12 cellular contexts compared by ENCODE assay signal in genomic region chr17:2057130-2057713, GRCh38. TPM values are rescaled to one million over a fixed set of nuclear protein-coding genes. Genes with fewer than 3 reads are reported as not detected.
A peak's percentile ranks its signal among the peaks of the same experiment; 100 is the strongest.
DNase-seq lines count a peak whose midpoint lies in the region; ATAC-seq and TF ChIP-seq lines count a peak whose summit lies in the region.
"Had no signal": no experiment of that assay in that cellular context is flagged by ENCODE, and none has a peak within 500 bp of the region (broad histone marks: within the 10 kb centered on the region; RNA-seq: fewer than 3 reads in every experiment).

No MANE protein-coding gene starts in this region.

- POLR2A ChIA-PET in AG04450 (lab: Yijun Ruan, JAX): interaction anchor here (0.7 to 2.1 kb wide), 4 partner anchors 117 to 279 kb away, joined by 3 to 9 read pairs (median 6); partner anchors contain the start of gene TSR1

- H3K79me2 ChIP-seq in fibroblast of lung (ENCODE audit: control insufficient read depth, insufficient read depth, low read length): peaks cover 67% of the 10 kb centered on the region

- intact Hi-C loops in posterior vena cava (cut with DNase I): loop anchor here in 1 of 2 donors (5.0 kb wide), 1 partner anchor 35 kb away; no protein-coding TSS in a partner anchor

- no peak overlapping the region for H3K4me3 Mint-ChIP-seq in natural killer cell treated with Interleukin-12 subunit alpha and Interleukin-12 subunit beta and Interleukin-15 and Interleukin-18, amount 100 ng/mL, for 72 hours

- no peak overlapping the region for H3K27ac Mint-ChIP-seq in natural killer cell treated with Interleukin-12 subunit alpha and Interleukin-12 subunit beta and Interleukin-15 and Interleukin-18, amount 100 ng/mL, for 72 hours

- H3K4me3 ChIP-seq in AG04450 (ENCODE audit: low read depth, low read length) (peak overlapping the region; percentile 72), HUES48 (ENCODE audit: low read depth, low read length) (peak overlapping the region; percentile 6; the same call in 1 of the 2 replicates), fibroblast of lung (replicated peaks in 1 of 4; ENCODE audit: control extremely low read depth in 1 of 4, insufficient read depth in 1 of 4, low read depth in 3 of 4, low read length in 4 of 4) (peak overlapping the region in 3 of 4 experiments; percentile 28 to 80 (median 43))
- H3K4me3 ChIP-seq: MG63 had no signal

- H3K27me3 ChIP-seq in AG04450 (ENCODE audit: control insufficient read depth, insufficient read depth, low read length) (no peaks in the 10 kb centered on the region), HUES48 (ENCODE audit: control insufficient read depth, insufficient read depth, low read length) (peaks cover 77% of the 10 kb centered on the region), fibroblast of lung (ENCODE audit: control insufficient read depth, insufficient read depth, low read length) (no peaks in the 10 kb centered on the region)
- H3K27me3 ChIP-seq: MG63 had no signal

- peaks cover 4% of the 10 kb centered on the region for H3K36me3 Mint-ChIP-seq in natural killer cell treated with Interleukin-12 subunit alpha and Interleukin-12 subunit beta and Interleukin-15 and Interleukin-18, amount 100 ng/mL, for 72 hours

- no peak for DNase-seq in AG04450 (ENCODE audit: low read depth, low spot score)
- peak in 1 of 2 donors; percentile 35 for DNase-seq in fibroblast of lung (ENCODE audit: low read depth in 2 of 2)
- peak; percentile 84 for DNase-seq in posterior vena cava (ENCODE audit: low spot score)
- DNase-seq in natural killer cell treated with Interleukin-12 subunit alpha and Interleukin-12 subunit beta and Interleukin-15 and Interleukin-18, amount 100 ng/mL, for 72 hours (ENCODE audit: low spot score): no peak
- no peak for DNase-seq in SIG-M5 treated with dmso at 0.1 percent for 504 hours (lab: John Stamatoyannopoulos, UW; ENCODE audit: unreplicated experiment)
- DNase-seq in DMS114 treated with DMSO at 0.1 percent for 48 hours (lab: John Stamatoyannopoulos, UW; ENCODE audit: unreplicated experiment): no peak
- DNase-seq: anterior cingulate cortex, MG63, NCI-H510A had no signal

- no peaks in the 10 kb centered on the region for H3K9me3 Mint-ChIP-seq in natural killer cell treated with Interleukin-12 subunit alpha and Interleukin-12 subunit beta and Interleukin-15 and Interleukin-18, amount 100 ng/mL, for 72 hours
- H3K9me3 Mint-ChIP-seq: activated CD8-positive, alpha-beta T cell treated with anti-CD3 and anti-CD28 coated beads for 36 hours had no signal

- no peaks in the 10 kb centered on the region for H3K27me3 Mint-ChIP-seq in natural killer cell treated with Interleukin-12 subunit alpha and Interleukin-12 subunit beta and Interleukin-15 and Interleukin-18, amount 100 ng/mL, for 72 hours
- H3K27me3 Mint-ChIP-seq: activated CD8-positive, alpha-beta T cell treated with anti-CD3 and anti-CD28 coated beads for 36 hours had no signal

- no peak overlapping the region for H2AFZ ChIP-seq in fibroblast of lung (ENCODE audit: low read length)

- peaks cover 11% of the 10 kb centered on the region for H3K4me1 ChIP-seq in HUES48 (ENCODE audit: control insufficient read depth, insufficient read depth, low read length)
- H3K4me1 ChIP-seq in fibroblast of lung (ENCODE audit: control insufficient read depth, extremely low read depth, insufficient read depth, low read length): peaks cover 28% of the 10 kb centered on the region

- H3K36me3 ChIP-seq in HUES48 (ENCODE audit: control insufficient read depth, insufficient read depth, low read length): no peaks in the 10 kb centered on the region
- H3K36me3 ChIP-seq in fibroblast of lung (ENCODE audit: control insufficient read depth, insufficient read depth, low read length): peaks cover 34% of the 10 kb centered on the region
- H3K36me3 ChIP-seq: MG63 had no signal

- peak overlapping the region; percentile 85 for H3K4me2 ChIP-seq in fibroblast of lung (ENCODE audit: extremely low read depth, insufficient read depth, low read length)

- H3K9me3 ChIP-seq in AG04450 (ENCODE audit: control insufficient read depth, insufficient read depth, low read length) (peaks cover 6% of the 10 kb centered on the region; the same call in 1 of the 2 replicates), HUES48 (ENCODE audit: control insufficient read depth, insufficient read depth, low read length) (no peaks in the 10 kb centered on the region), fibroblast of lung (ENCODE audit: control insufficient read depth, insufficient read depth, low read depth, low read length) (no peaks in the 10 kb centered on the region)
- H3K9me3 ChIP-seq: MG63 had no signal

- CTCF ChIA-PET in AG04450 (lab: Charles Lee): interaction anchor here (1.1 to 4.5 kb wide), 4 partner anchors 11 to 226 kb away, joined by 3 to 87 read pairs (median 21); no protein-coding TSS in a partner anchor

- no peak for TF ChIP-seq CTCF in AG04450 (IDR thresholded peaks at IDR 0.05; ENCODE audit: low read depth, low read length)
- TF ChIP-seq CTCF in fibroblast of lung (conservative IDR thresholded peaks at IDR 0.05 in 1 of 2, IDR thresholded peaks at IDR 0.05 in 1 of 2; ENCODE audit: low read depth in 1 of 2, low read length in 2 of 2): no peak

- no peak for ATAC-seq in HG02642 (IDR thresholded peaks at IDR 0.05; ENCODE audit: poor library complexity, unreplicated experiment)
- no peak for ATAC-seq in natural killer cell treated with Interleukin-12 subunit alpha and Interleukin-12 subunit beta and Interleukin-15 and Interleukin-18, amount 100 ng/mL, for 72 hours
- ATAC-seq: activated CD8-positive, alpha-beta T cell treated with anti-CD3 and anti-CD28 coated beads for 36 hours had no signal

- H3K9ac ChIP-seq in HUES48 (ENCODE audit: low read depth, low read length) (no peak overlapping the region), fibroblast of lung (ENCODE audit: insufficient read depth, low read length) (peak overlapping the region; percentile 90)

- peaks cover 25 to 27% of the 10 kb centered on the region in 2 donors for H3K4me1 Mint-ChIP-seq in natural killer cell treated with Interleukin-12 subunit alpha and Interleukin-12 subunit beta and Interleukin-15 and Interleukin-18, amount 100 ng/mL, for 72 hours (ENCODE audit: low read depth in 2 of 2)

- no peaks in the 10 kb centered on the region for H4K20me1 ChIP-seq in fibroblast of lung (ENCODE audit: control insufficient read depth, extremely low read depth, insufficient read depth, low read length)

- H3K27ac ChIP-seq in AG04450 (ENCODE audit: low read depth, low read length) (no peak overlapping the region), HUES48 (ENCODE audit: low read depth, low read length) (no peak overlapping the region), fibroblast of lung (ENCODE audit: insufficient read depth, low read length) (peak overlapping the region; percentile 84)

RNA-seq across cellular contexts. Expression of gene HIC1, which starts 2.3 kb away (rescaled TPM):
- polyA plus RNA-seq in AG04450 (2011; rRNA removed): 12.7 and 14.4 TPM in 2 replicates
- 13.7 and 15.8 TPM in 2 replicates for polyA minus RNA-seq in AG04450 (2011; rRNA and poly(A)+ RNA removed)
- 29.1 and 30.0 TPM in 2 replicates for total RNA-seq in fibroblast of lung
- 8.2 and 11.3 TPM in 2 replicates for polyA plus RNA-seq in fibroblast of lung
- 31.7 and 32.0 TPM in 2 replicates for polyA plus RNA-seq in fibroblast of lung (2012)
- polyA minus RNA-seq in fibroblast of lung (ENCODE audit: low replicate concordance): 14.0 and 15.0 TPM in 2 replicates
- 10 to 100 TPM; 41.3 to 64.2 TPM for total RNA-seq in posterior vena cava
- 10 to 100 TPM; 24.8 to 56.7 TPM for total RNA-seq in natural killer cell treated with Interleukin-12 subunit alpha and Interleukin-12 subunit beta and Interleukin-15 and Interleukin-18, amount 100 ng/mL, for 72 hours

RNA-seq across cellular contexts. Expression of gene OVCA2, which starts 15.4 kb away (rescaled TPM):
- polyA plus RNA-seq in AG04450 (2011; rRNA removed) (38.0 and 45.0 TPM in 2 replicates), fibroblast of lung (27.9 and 41.8 TPM in 2 replicates)
- 16.8 and 18.1 TPM in 2 replicates for polyA minus RNA-seq in AG04450 (2011; rRNA and poly(A)+ RNA removed)
- total RNA-seq in fibroblast of lung (40.6 and 41.1 TPM in 2 replicates), posterior vena cava (10 to 100 TPM; 17.4 to 21.2 TPM)
- 21.1 and 44.6 TPM in 2 replicates for polyA plus RNA-seq in fibroblast of lung (2012)
- polyA minus RNA-seq in fibroblast of lung (ENCODE audit: low replicate concordance): 17.5 and 21.0 TPM in 2 replicates
- total RNA-seq in natural killer cell treated with Interleukin-12 subunit alpha and Interleukin-12 subunit beta and Interleukin-15 and Interleukin-18, amount 100 ng/mL, for 72 hours: 10 to 100 TPM; 35.5 to 49.8 TPM

RNA-seq across cellular contexts. Expression of gene DPH1, which starts 27.3 kb away (rescaled TPM):
- polyA plus RNA-seq in AG04450 (2011; rRNA removed) (25.3 and 29.9 TPM in 2 replicates), fibroblast of lung (28.5 and 31.3 TPM in 2 replicates)
- polyA minus RNA-seq in AG04450 (2011; rRNA and poly(A)+ RNA removed): 27.5 and 45.4 TPM in 2 replicates
- total RNA-seq in fibroblast of lung (21.3 and 23.1 TPM in 2 replicates), posterior vena cava (10 to 100 TPM; 26.5 to 27.9 TPM)
- 33.4 and 34.1 TPM in 2 replicates for polyA plus RNA-seq in fibroblast of lung (2012)
- polyA minus RNA-seq in fibroblast of lung (ENCODE audit: low replicate concordance): 194 and 205 TPM in 2 replicates
- 10 to 100 TPM; 32.5 to 34.7 TPM for total RNA-seq in natural killer cell treated with Interleukin-12 subunit alpha and Interleukin-12 subunit beta and Interleukin-15 and Interleukin-18, amount 100 ng/mL, for 72 hours

RNA-seq across cellular contexts. Expression of gene RTN4RL1, which starts 32.1 kb away (rescaled TPM):
- polyA plus RNA-seq in AG04450 (2011; rRNA removed): 0.02 and 0.04 TPM in 2 replicates
- polyA minus RNA-seq in AG04450 (2011; rRNA and poly(A)+ RNA removed): not detected in 2 replicates
- 0.51 and 0.83 TPM in 2 replicates for total RNA-seq in fibroblast of lung
- 0.14 and 0.39 TPM in 2 replicates for polyA plus RNA-seq in fibroblast of lung
- 0.40 and 0.76 TPM in 2 replicates for polyA plus RNA-seq in fibroblast of lung (2012)
- polyA minus RNA-seq in fibroblast of lung (ENCODE audit: low replicate concordance): 0.20 TPM in 1 of 2 replicates, not detected in the other
- total RNA-seq in posterior vena cava: 1 to 10 TPM; 1.3 to 4.3 TPM
- not detected for total RNA-seq in natural killer cell treated with Interleukin-12 subunit alpha and Interleukin-12 subunit beta and Interleukin-15 and Interleukin-18, amount 100 ng/mL, for 72 hours

Comparison
In these comparisons a context has a peak if more than half of its experiments do, and no peak if none do; other contexts are left out.
1. H3K4me3 ChIP-seq: peak in every context shown above with its lines; median percentile 72 in AG04450; 43 in fibroblast of lung; 6 in HUES48.